1 cellular context compared by ENCODE assay signal in genomic region chr22:31346733-31347250, GRCh38.
TF ChIP-seq lines count a peak whose summit lies in the region.

No MANE protein-coding gene starts in this region.

TF ChIP-seq in HepG2, 621 proteins besides CTCF, POLR2A, EP300 and RAD21 (continued from another document and continues in another):
- TF ChIP-seq HOMEZ (CRISPR knock-in tag; IDR thresholded peaks at IDR 0.05; ENCODE audit: low read depth) (no peak), CENPX (CRISPR knock-in tag; IDR thresholded peaks at IDR 0.05) (no peak), ZFP1 (CRISPR knock-in tag; IDR thresholded peaks at IDR 0.05) (no peak), KDM2A (CRISPR knock-in tag; IDR thresholded peaks at IDR 0.05; ENCODE audit: borderline replicate concordance, low read depth) (peak; percentile 52), ATF7 (IDR thresholded peaks at IDR 0.05) (no peak), ATF7 (CRISPR knock-in tag; IDR thresholded peaks at IDR 0.05) (no peak), FLYWCH1 (CRISPR knock-in tag; IDR thresholded peaks at IDR 0.05) (peak; percentile 66; the same call in 1 of the 2 replicates), TCF7L2 (IDR thresholded peaks at IDR 0.05; ENCODE audit: low read depth, low read length) (no peak), ZNF609 (CRISPR knock-in tag; IDR thresholded peaks at IDR 0.05; ENCODE audit: borderline replicate concordance) (no peak), MNT (IDR thresholded peaks at IDR 0.05) (no peak), NFAT5 (CRISPR knock-in tag; IDR thresholded peaks at IDR 0.05) (no peak), SMAD9 (CRISPR knock-in tag; IDR thresholded peaks at IDR 0.05) (no peak), ZNF160 (CRISPR knock-in tag; IDR thresholded peaks at IDR 0.05) (no peak; the same call in none of the 2 replicates), SNAI1 (CRISPR knock-in tag; IDR thresholded peaks at IDR 0.05; ENCODE audit: borderline replicate concordance) (no peak), ZBTB7A (CRISPR knock-in tag; IDR thresholded peaks at IDR 0.05) (peak; percentile 64; the same call in 1 of the 2 replicates), ZNF766 (CRISPR knock-in tag; IDR thresholded peaks at IDR 0.05; ENCODE audit: borderline replicate concordance) (no peak), PRPF4 (IDR thresholded peaks at IDR 0.05; ENCODE audit: low read depth, low read length, poor library complexity, severe bottlenecking) (no peak), ZNF552 (CRISPR knock-in tag; IDR thresholded peaks at IDR 0.05; ENCODE audit: borderline replicate concordance) (0 out of 2 replicates have a peak, but pooled peaks have one; percentile 19), KLF11 (CRISPR knock-in tag; IDR thresholded peaks at IDR 0.05) (no peak), ZNF121 (CRISPR knock-in tag; IDR thresholded peaks at IDR 0.05) (no peak), FOXP1 (IDR thresholded peaks at IDR 0.05) (no peak), FOXP1 (CRISPR knock-in tag; IDR thresholded peaks at IDR 0.05) (no peak; the same call in 1 of the 2 replicates), RFX1 (IDR thresholded peaks at IDR 0.05) (no peak), RBFOX2 (IDR thresholded peaks at IDR 0.05; ENCODE audit: low read depth, low read length) (peak; percentile 71), ZBTB40 (IDR thresholded peaks at IDR 0.05) (no peak), ZBTB40 (CRISPR knock-in tag; IDR thresholded peaks at IDR 0.05) (no peak), CEBPG (CRISPR knock-in tag; IDR thresholded peaks at IDR 0.05) (no peak), ZNF256 (CRISPR knock-in tag; conservative IDR thresholded peaks at IDR 0.05) (no peak), ISX (CRISPR knock-in tag; conservative IDR thresholded peaks at IDR 0.05) (no peak; the same call in 1 of the 2 replicates), MXD4 (CRISPR knock-in tag; IDR thresholded peaks at IDR 0.05) (no peak), NFE2L1 (CRISPR knock-in tag; IDR thresholded peaks at IDR 0.05; ENCODE audit: borderline replicate concordance) (no peak)
